16 cellular contexts compared by ENCODE assay signal in the genomic region with DNA sequence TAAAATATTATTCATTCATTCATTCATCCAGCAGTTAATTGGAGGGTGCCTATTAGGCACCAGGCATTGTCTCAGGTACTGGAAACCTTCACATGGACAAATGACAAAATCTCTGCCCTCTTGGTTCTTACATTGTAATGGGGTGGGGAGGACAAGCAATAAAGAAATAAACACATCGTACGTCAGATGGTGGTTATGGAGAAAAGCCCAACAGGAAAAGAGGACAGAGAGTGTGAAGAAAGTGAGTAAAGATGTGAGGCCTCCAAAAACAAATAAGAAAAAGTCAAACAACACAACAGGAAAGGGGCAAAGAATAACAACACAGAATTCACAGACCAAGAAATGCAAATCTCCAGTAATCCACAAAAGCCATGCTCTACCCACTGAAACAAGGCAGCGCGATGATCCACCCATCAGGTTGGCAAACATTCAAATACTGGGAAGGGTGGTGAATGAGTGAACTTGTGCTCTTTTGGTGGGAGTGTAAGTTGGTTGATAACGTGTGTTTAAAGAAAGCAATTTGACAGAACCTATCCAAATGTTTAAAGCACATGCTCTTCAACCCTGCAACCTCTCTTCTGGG. TPM values are rescaled to one million over a fixed set of nuclear protein-coding genes. Genes with fewer than 3 reads are reported as not detected.
A peak's percentile ranks its signal among the peaks of the same experiment; 100 is the strongest.
DNase-seq lines count a peak whose midpoint lies in the region; ATAC-seq and TF ChIP-seq lines count a peak whose summit lies in the region.
"Had no signal": no experiment of that assay in that cellular context is flagged by ENCODE, and none has a peak within 500 bp of the region (broad histone marks: within the 10 kb centered on the region; RNA-seq: fewer than 3 reads in every experiment).

No MANE protein-coding gene starts in this region.

- no peaks in the 10 kb centered on the region for H3K4me1 ChIP-seq in colonic mucosa
- H3K4me1 ChIP-seq in upper lobe of left lung, result peaks cover 0 to 7% (median 0%) of the 10 kb centered on the region in 4 donors

- TF ChIP-seq EP300 in upper lobe of left lung (IDR thresholded peaks at IDR 0.05), result no peak

- TF ChIP-seq CTCF in C4-2B (conservative IDR thresholded peaks at IDR 0.05), result no peak
- no peak for TF ChIP-seq CTCF in GM13976 (IDR thresholded peaks at IDR 0.05; ENCODE audit: borderline replicate concordance, control extremely low read depth, extremely low read depth, insufficient read depth, missing control alignments)
- TF ChIP-seq CTCF in colonic mucosa (IDR thresholded peaks at IDR 0.05), result no peak
- TF ChIP-seq CTCF in upper lobe of left lung (IDR thresholded peaks at IDR 0.05), result no peak
- TF ChIP-seq CTCF in GM20000 (IDR thresholded peaks at IDR 0.05; ENCODE audit: extremely low read depth, missing control alignments), result no peak

- H3K4me3 ChIP-seq in colonic mucosa (no peak overlapping the region), upper lobe of left lung (no peak overlapping the region)
- H3K4me3 ChIP-seq: BLaER1 treated with 17β-estradiol and CSF1 and Interleukin-3, amounts not matched to agents 10 nM and 100 nM had no signal

- H3K27ac ChIP-seq in C4-2B (peak overlapping the region; percentile 55), colonic mucosa (no peak overlapping the region), upper lobe of left lung (no peak overlapping the region)
- H3K27ac ChIP-seq: HL-60, WERI-Rb-1 had no signal

- H3K27ac Mint-ChIP-seq in activated CD4-positive, alpha-beta memory T cell treated with anti-CD3 and anti-CD28 coated beads for 36 hours, result peak overlapping the region; percentile 100
- H3K27ac Mint-ChIP-seq in memory B cell, result peak overlapping the region; percentile 76

- H3K27me3 Mint-ChIP-seq in activated CD4-positive, alpha-beta memory T cell treated with anti-CD3 and anti-CD28 coated beads for 36 hours, result no peaks in the 10 kb centered on the region
- no peaks in the 10 kb centered on the region for H3K27me3 Mint-ChIP-seq in memory B cell

- ATAC-seq in memory B cell (ENCODE audit: low read depth) (no peak), upper lobe of left lung (ENCODE audit: low FRiP score in 2 of 2) (no peak)
- ATAC-seq: HCT116 had no signal

- WGBS in upper lobe of left lung, 2 donors, result 48 to 66% methylated on average over 5 of the region's 5 CpGs

- TF ChIP-seq POLR2A in upper lobe of left lung (IDR thresholded peaks at IDR 0.05), result no peak

- CTCF ChIA-PET in activated CD4-positive, alpha-beta memory T cell treated with anti-CD3 and anti-CD28 coated beads for 36 hours (lab: Charles Lee), result interaction anchor here (0.7 to 5.2 kb wide), 7 partner anchors 12 to 169 kb away, joined by 3 to 39 read pairs (median 12); a partner anchor contains a TSS

- intact Hi-C loops in activated CD4-positive, alpha-beta memory T cell treated with anti-CD3 and anti-CD28 coated beads for 36 hours (cut with micrococcal nuclease), result loop anchor here (5.0 kb wide), 2 partner anchors 160 to 180 kb away; no protein-coding TSS in a partner anchor
- intact Hi-C loops in colonic mucosa (cut with DNase I), result no loop called here

- no peaks in the 10 kb centered on the region for H3K9me3 ChIP-seq in colonic mucosa
- H3K9me3 ChIP-seq in upper lobe of left lung, result no peaks in the 10 kb centered on the region

- H3K9me3 Mint-ChIP-seq in activated CD4-positive, alpha-beta memory T cell treated with anti-CD3 and anti-CD28 coated beads for 36 hours, result peaks cover 8% of the 10 kb centered on the region
- H3K9me3 Mint-ChIP-seq in memory B cell, result peaks cover 3% of the 10 kb centered on the region

- H3K27me3 ChIP-seq in colonic mucosa (no peaks in the 10 kb centered on the region), upper lobe of left lung (no peaks in the 10 kb centered on the region)
- H3K27me3 ChIP-seq: BLaER1 treated with 17β-estradiol and CSF1 and Interleukin-3, amounts not matched to agents 10 nM and 100 nM had no signal

- DNase-seq in GM13976 (ENCODE audit: low spot score), result peak; percentile 13
- peak; percentile 52 for DNase-seq in activated CD4-positive, alpha-beta memory T cell treated with anti-CD3 and anti-CD28 coated beads for 36 hours
- no peak for DNase-seq in memory B cell (ENCODE audit: low spot score in 2 of 2)
- no peak for DNase-seq in stimulated activated naive CD4-positive, alpha-beta T cell treated with Interleukin-2 at 50 U/mL for 16 hours (lab: John Stamatoyannopoulos, UW)
- DNase-seq in colonic mucosa, result no peak
- DNase-seq in upper lobe of left lung, result no peak
- DNase-seq in GM20000 (ENCODE audit: low spot score), result no peak
- DNase-seq: NCI-H2081, WERI-Rb-1 had no signal

- peaks cover 7% of the 10 kb centered on the region for H3K36me3 Mint-ChIP-seq in activated CD4-positive, alpha-beta memory T cell treated with anti-CD3 and anti-CD28 coated beads for 36 hours
- peaks cover 2% of the 10 kb centered on the region for H3K36me3 Mint-ChIP-seq in memory B cell

- H3K9ac ChIP-seq in colonic mucosa (ENCODE audit: low read depth in 2 of 2, low read length in 2 of 2), result peak overlapping the region in 1 of 2 donors; percentile 58
- H3K9ac ChIP-seq: BLaER1 treated with 17β-estradiol and CSF1 and Interleukin-3, amounts not matched to agents 10 nM and 100 nM had no signal

- POLR2A ChIA-PET in activated CD4-positive, alpha-beta memory T cell treated with anti-CD3 and anti-CD28 coated beads for 36 hours (lab: Charles Lee), result interaction anchor here (3.6 to 6.6 kb wide), 3 partner anchors 15 to 23 kb away, joined by 27 to 206 read pairs (median 173); a partner anchor contains a TSS

- in situ Hi-C loops in GM13976 (cut with MboI; ENCODE audit: low sequenced_read_pairs, unreplicated experiment), result no loop called here

- H3K4me1 Mint-ChIP-seq in activated CD4-positive, alpha-beta memory T cell treated with anti-CD3 and anti-CD28 coated beads for 36 hours (ENCODE audit: low read depth), result peaks cover 81% of the 10 kb centered on the region
- H3K4me1 Mint-ChIP-seq in memory B cell, result peaks cover 58% of the 10 kb centered on the region

- H3K4me3 Mint-ChIP-seq in activated CD4-positive, alpha-beta memory T cell treated with anti-CD3 and anti-CD28 coated beads for 36 hours, result peak overlapping the region; percentile 14
- H3K4me3 Mint-ChIP-seq in memory B cell, result peak overlapping the region; percentile 3

- H3K36me3 ChIP-seq in colonic mucosa (no peaks in the 10 kb centered on the region), upper lobe of left lung (no peaks in the 10 kb centered on the region)
- H3K36me3 ChIP-seq: BLaER1 treated with 17β-estradiol and CSF1 and Interleukin-3, amounts not matched to agents 10 nM and 100 nM; WERI-Rb-1 had no signal

RNA-seq across cellular contexts. Expression of a gene that starts 16.6 kb away (rescaled TPM):
- 100 to 1,000 TPM; 522 to 539 TPM for total RNA-seq in activated CD4-positive, alpha-beta memory T cell treated with anti-CD3 and anti-CD28 coated beads for 36 hours
- total RNA-seq in colonic mucosa, result 1 to 10 TPM; 1.6 to 5.1 TPM
- 10 to 100 TPM in 4 of 6 donors, 1 to 10 TPM in 2; 6.9 to 21.0 (median 12.5) TPM for total RNA-seq in upper lobe of left lung

RNA-seq across cellular contexts. Expression of a gene that starts 23.6 kb away (rescaled TPM):
- 1 to 10 TPM; 1.8 to 2.4 TPM for total RNA-seq in activated CD4-positive, alpha-beta memory T cell treated with anti-CD3 and anti-CD28 coated beads for 36 hours
- total RNA-seq in colonic mucosa, result under 1 TPM in 1 of 2 donors, not detected in 1; 0.82 TPM
- total RNA-seq in upper lobe of left lung, result 1 to 10 TPM in 1 of 6 donors, under 1 TPM in 2, not detected in 3; 0.23 to 1.3 (median 0.27) TPM
- total RNA-seq: bronchial epithelial cell, glomerular endothelial cell, MCF 10A had no signal

RNA-seq across cellular contexts. Expression of a gene that starts 45.5 kb away (rescaled TPM):
- total RNA-seq in activated CD4-positive, alpha-beta memory T cell treated with anti-CD3 and anti-CD28 coated beads for 36 hours, result under 1 TPM; 0.21 to 0.36 TPM
- total RNA-seq in colonic mucosa (under 1 TPM; 0.54 to 0.90 TPM), upper lobe of left lung (1 to 10 TPM in 1 of 6 donors, under 1 TPM in 5; 0.15 to 1.0 (median 0.31) TPM)
- total RNA-seq: bronchial epithelial cell, glomerular endothelial cell, MCF 10A had no signal

RNA-seq across cellular contexts. Expression of a gene that starts 46.8 kb away (rescaled TPM):
- 100 to 1,000 TPM; 173 to 181 TPM for total RNA-seq in activated CD4-positive, alpha-beta memory T cell treated with anti-CD3 and anti-CD28 coated beads for 36 hours
- 100 to 1,000 TPM; 102 to 179 TPM for total RNA-seq in colonic mucosa
- 100 to 1,000 TPM in 4 of 6 donors, 10 to 100 TPM in 2; 76.4 to 226 (median 166) TPM for total RNA-seq in upper lobe of left lung

Comparison
In these comparisons a context has a peak if more than half of its experiments do, and no peak if none do; other contexts are left out.
1. DNase-seq: peak in GM13976 (single experiment) and activated CD4-positive, alpha-beta memory T cell treated with anti-CD3 and anti-CD28 coated beads for 36 hours (single experiment); none in memory B cell (0 of 2), stimulated activated naive CD4-positive, alpha-beta T cell treated with Interleukin-2 at 50 U/mL for 16 hours (single experiment), colonic mucosa (single experiment), upper lobe of left lung (0 of 2) and GM20000 (single experiment).
2. RNA of a gene that starts 16.6 kb away (total RNA-seq): 522 to 539 TPM in activated CD4-positive, alpha-beta memory T cell treated with anti-CD3 and anti-CD28 coated beads for 36 hours; 6.9 to 21.0 TPM in upper lobe of left lung and 1.6 to 5.1 TPM in colonic mucosa; every median in the first group is over 10 times any median in the second.